28 cellular contexts compared by ENCODE assay signal in the genomic region with DNA sequence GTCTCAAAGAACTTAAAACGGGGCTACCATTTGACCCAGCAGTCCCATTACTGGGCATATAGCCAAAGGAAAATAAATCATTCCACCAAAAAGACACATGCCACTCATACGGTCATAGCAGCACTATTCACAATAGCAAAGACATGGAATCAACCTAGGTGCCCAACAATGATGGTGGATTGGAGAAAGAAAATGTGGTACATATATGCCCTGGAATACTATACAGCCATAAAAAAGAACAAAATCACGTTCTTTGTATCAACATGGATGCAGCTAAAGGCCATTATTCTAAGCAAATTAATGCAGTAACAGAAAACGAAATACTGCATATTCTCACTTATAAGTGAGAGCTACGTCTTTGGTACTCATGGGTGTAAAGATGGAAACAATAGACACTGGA.
"Had no signal": no experiment of that assay in that cellular context is flagged by ENCODE, and none has a peak within 500 bp of the region (broad histone marks: within the 10 kb centered on the region; RNA-seq: fewer than 3 reads in every experiment).

No MANE protein-coding gene starts in this region.

- H3K27me3 ChIP-seq: colonic mucosa, dorsolateral prefrontal cortex, esophagus muscularis mucosa, esophagus squamous epithelium, foreskin keratinocyte, gastrocnemius medialis, gastroesophageal sphincter, heart left ventricle, heart right ventricle had no signal

- DNase-seq: colonic mucosa; cortex of kidney; dermis blood vessel endothelial cell; dorsolateral prefrontal cortex; effector CD4-positive, alpha-beta T cell; effector CD8-positive, alpha-beta T cell; effector memory CD4-positive, alpha-beta T cell; effector memory CD8-positive, alpha-beta T cell; endodermal cell; erythroblast; esophagus squamous epithelium; foreskin fibroblast; foreskin keratinocyte; foreskin melanocyte; gastrocnemius medialis; glutamatergic neuron; head of caudate nucleus; heart left ventricle; heart right ventricle had no signal

- H3K4me1 ChIP-seq: colonic mucosa, esophagus muscularis mucosa, esophagus squamous epithelium, foreskin keratinocyte, gastrocnemius medialis, gastroesophageal sphincter, heart left ventricle, heart right ventricle had no signal

- H3K9me3 ChIP-seq: colonic mucosa, esophagus muscularis mucosa, esophagus squamous epithelium, gastrocnemius medialis had no signal

- FAIRE-seq: colon, endometrium, endothelial cell of umbilical vein, frontal cortex had no signal

- H3K36me3 ChIP-seq: colonic mucosa, esophagus muscularis mucosa, esophagus squamous epithelium, gastrocnemius medialis, gastroesophageal sphincter, heart left ventricle, heart right ventricle had no signal

- H3K4me3 ChIP-seq: colonic mucosa, coronary artery, dorsolateral prefrontal cortex, esophagus muscularis mucosa, esophagus squamous epithelium, gastrocnemius medialis, gastroesophageal sphincter, heart left ventricle, heart right ventricle had no signal

- ATAC-seq: effector memory CD8-positive, alpha-beta T cell; esophagus mucosa; foreskin keratinocyte; gastrocnemius medialis; gastroesophageal sphincter; heart left ventricle; heart right ventricle had no signal

- H3K27ac ChIP-seq: colonic mucosa, coronary artery, dorsolateral prefrontal cortex, epithelial cell of prostate, esophagus muscularis mucosa, esophagus squamous epithelium, foreskin keratinocyte, gastrocnemius medialis, gastroesophageal sphincter, heart left ventricle, heart right ventricle had no signal
